1 cellular context compared by ENCODE assay signal in genomic region chr22:38257650-38258246, GRCh38.
TF ChIP-seq lines count a peak whose summit lies in the region.

No MANE protein-coding gene starts in this region.

TF ChIP-seq in H1, 55 proteins besides CTCF, POLR2A, EP300 and RAD21:
- TF ChIP-seq SP2 (IDR thresholded peaks at IDR 0.05; ENCODE audit: low read length) = no peak
- TF ChIP-seq BCL11A (IDR thresholded peaks at IDR 0.05; ENCODE audit: low read depth in 2 of 2, low read length in 2 of 2) = no peak
- no peak for TF ChIP-seq EGR1 (IDR thresholded peaks at IDR 0.05; ENCODE audit: borderline replicate concordance, low read depth, low read length)
- no peak for TF ChIP-seq CHD1 (IDR thresholded peaks at IDR 0.05; ENCODE audit: low read depth, low read length)
- TF ChIP-seq CEBPB (IDR thresholded peaks at IDR 0.05; ENCODE audit: low read depth, low read length) = no peak
- no peak for TF ChIP-seq YY1 (IDR thresholded peaks at IDR 0.05; ENCODE audit: low read depth, low read length)
- no peak for TF ChIP-seq GTF2F1 (IDR thresholded peaks at IDR 0.05; ENCODE audit: borderline replicate concordance, low read depth, low read length)
- no peak for TF ChIP-seq CBX8 (IDR thresholded peaks at IDR 0.05; ENCODE audit: borderline replicate concordance, low read depth, low read length)
- TF ChIP-seq CBX5 (IDR thresholded peaks at IDR 0.05; ENCODE audit: low read depth, low read length) = no peak
- no peak for TF ChIP-seq ASH2L (IDR thresholded peaks at IDR 0.05; ENCODE audit: low read length)
- no peak for TF ChIP-seq RFX5 (IDR thresholded peaks at IDR 0.05; ENCODE audit: borderline replicate concordance, low read depth, low read length)
- TF ChIP-seq SAP30 (IDR thresholded peaks at IDR 0.05; ENCODE audit: insufficient read depth, insufficient replicate concordance, low read length) = no peak
- no peak for TF ChIP-seq BRCA1 (IDR thresholded peaks at IDR 0.05; ENCODE audit: low read depth, low read length)
- no peak for TF ChIP-seq MAX (IDR thresholded peaks at IDR 0.05)
- TF ChIP-seq, protein P1, sequence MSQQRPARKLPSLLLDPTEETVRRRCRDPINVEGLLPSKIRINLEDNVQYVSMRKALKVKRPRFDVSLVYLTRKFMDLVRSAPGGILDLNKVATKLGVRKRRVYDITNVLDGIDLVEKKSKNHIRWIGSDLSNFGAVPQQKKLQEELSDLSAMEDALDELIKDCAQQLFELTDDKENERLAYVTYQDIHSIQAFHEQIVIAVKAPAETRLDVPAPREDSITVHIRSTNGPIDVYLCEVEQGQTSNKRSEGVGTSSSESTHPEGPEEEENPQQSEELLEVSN (IDR thresholded peaks at IDR 0.05) = no peak
- TF ChIP-seq CHD2 (IDR thresholded peaks at IDR 0.05; ENCODE audit: low read length) = no peak
- no peak for TF ChIP-seq RXRA (IDR thresholded peaks at IDR 0.05; ENCODE audit: insufficient read depth, low read depth, low read length)
- no peak for TF ChIP-seq KDM5A (IDR thresholded peaks at IDR 0.05; ENCODE audit: low read length)
- TF ChIP-seq SP4 (IDR thresholded peaks at IDR 0.05; ENCODE audit: low read length) = no peak
